Comparison of ENCODE assay signal across 8 cellular contexts in genomic region chr16:84308120-84308519, GRCh38. TPM values are rescaled to one million over a fixed set of nuclear protein-coding genes. Genes with fewer than 3 reads are reported as not detected.
DNase-seq lines count a peak whose midpoint lies in the region; ATAC-seq, FAIRE-seq and TF ChIP-seq lines count a peak whose summit lies in the region.

No MANE protein-coding gene starts in this region.

- no peak overlapping the region for H3K27ac ChIP-seq in astrocyte (ENCODE audit: low read depth, low read length)

- H3K27me3 Mint-ChIP-seq in activated CD4-positive, alpha-beta T cell treated with anti-CD3 and anti-CD28 coated beads for 36 hours, result peaks cover 9% of the 10 kb centered on the region
- peaks cover 59% of the 10 kb centered on the region for H3K27me3 Mint-ChIP-seq in astrocyte (ENCODE audit: low read depth, unreplicated experiment)

- no peak for FAIRE-seq in astrocyte (lab: Jason Lieb, UNC)

- H3K9me3 Mint-ChIP-seq in activated CD4-positive, alpha-beta T cell treated with anti-CD3 and anti-CD28 coated beads for 36 hours (ENCODE audit: low read depth), result no peaks in the 10 kb centered on the region
- H3K9me3 Mint-ChIP-seq in astrocyte (ENCODE audit: unreplicated experiment), result no peaks in the 10 kb centered on the region

- H3K9me3 ChIP-seq in astrocyte (ENCODE audit: insufficient read depth, low read depth, low read length), result no peaks in the 10 kb centered on the region

- H3K79me2 ChIP-seq in astrocyte (ENCODE audit: insufficient read depth, low read length), result no peaks in the 10 kb centered on the region

- no peak overlapping the region for H3K4me3 Mint-ChIP-seq in activated CD4-positive, alpha-beta T cell treated with anti-CD3 and anti-CD28 coated beads for 36 hours
- no peak overlapping the region for H3K4me3 Mint-ChIP-seq in astrocyte (ENCODE audit: unreplicated experiment)

- H3K4me2 ChIP-seq in astrocyte (ENCODE audit: low read length), result no peak overlapping the region

- H3K36me3 ChIP-seq in astrocyte (ENCODE audit: insufficient read depth, low read length), result no peaks in the 10 kb centered on the region

- H3K36me3 Mint-ChIP-seq in activated CD4-positive, alpha-beta T cell treated with anti-CD3 and anti-CD28 coated beads for 36 hours (ENCODE audit: low read depth), result no peaks in the 10 kb centered on the region
- no peaks in the 10 kb centered on the region for H3K36me3 Mint-ChIP-seq in astrocyte (ENCODE audit: low read depth, unreplicated experiment)

- no peak overlapping the region for H3K4me3 ChIP-seq in astrocyte (ENCODE audit: insufficient read depth, low read depth, low read length)

- no peaks in the 10 kb centered on the region for H3K4me1 ChIP-seq in astrocyte (ENCODE audit: insufficient read depth, low read length)

- H3K9ac ChIP-seq in astrocyte (ENCODE audit: low read length), result no peak overlapping the region

- DNase-seq in activated CD4-positive, alpha-beta T cell treated with anti-CD3 and anti-CD28 coated beads for 36 hours, result peak; percentile 48
- DNase-seq in activated CD4-positive, alpha-beta T cell treated with anti-CD3 and anti-CD28 coated beads for 1 hour, result no peak
- peak; percentile 32 to 40 for DNase-seq in Kasumi-1 (lab: John Stamatoyannopoulos, UW)
- no peak for DNase-seq in astrocyte (ENCODE audit: low read depth)
- peak; percentile 79 for DNase-seq in left kidney (ENCODE audit: low read depth, low spot score)

- peak; percentile 10 for TF ChIP-seq CTCF in astrocyte (IDR thresholded peaks at IDR 0.05; ENCODE audit: insufficient read depth, low read depth, low read length)

- POLR2A ChIA-PET in activated CD4-positive, alpha-beta T cell treated with anti-CD3 and anti-CD28 coated beads for 36 hours (lab: Charles Lee), result no interaction called here

- peaks cover 30% of the 10 kb centered on the region for H3K27me3 ChIP-seq in astrocyte (ENCODE audit: insufficient read depth, low read length)

- H3K27ac Mint-ChIP-seq in activated CD4-positive, alpha-beta T cell treated with anti-CD3 and anti-CD28 coated beads for 36 hours, result no peak overlapping the region
- H3K27ac Mint-ChIP-seq in astrocyte (ENCODE audit: unreplicated experiment), result no peak overlapping the region

- no peak overlapping the region for H2AFZ ChIP-seq in astrocyte (ENCODE audit: low read depth, low read length)

- CTCF ChIA-PET in activated CD4-positive, alpha-beta T cell treated with anti-CD3 and anti-CD28 coated beads for 36 hours (lab: Charles Lee), result interaction anchor here (0.6 to 1.8 kb wide), 6 partner anchors 9 to 322 kb away, joined by 3 to 9 read pairs (median 5); no protein-coding TSS in a partner anchor

- H3K4me1 Mint-ChIP-seq in activated CD4-positive, alpha-beta T cell treated with anti-CD3 and anti-CD28 coated beads for 36 hours, result no peaks in the 10 kb centered on the region
- peaks cover 5% of the 10 kb centered on the region for H3K4me1 Mint-ChIP-seq in astrocyte (ENCODE audit: low read depth, unreplicated experiment)

- H4K20me1 ChIP-seq in astrocyte (ENCODE audit: insufficient read depth, low read length), result no peaks in the 10 kb centered on the region

- intact Hi-C loops in activated CD4-positive, alpha-beta T cell treated with anti-CD3 and anti-CD28 coated beads for 36 hours (cut with DNase I, micrococcal nuclease), result loop anchor here in 1 of 2 experiments (1.0 to 2.0 kb wide), 2 partner anchors 31 to 223 kb away; no protein-coding TSS in a partner anchor

- no peak for ATAC-seq in activated CD4-positive, alpha-beta T cell treated with anti-CD3 and anti-CD28 coated beads for 36 hours
- ATAC-seq in HG02759 (IDR thresholded peaks at IDR 0.05; ENCODE audit: unreplicated experiment) (no peak), HG03045 (IDR thresholded peaks at IDR 0.05; ENCODE audit: unreplicated experiment) (no peak), GM21825 (IDR thresholded peaks at IDR 0.05; ENCODE audit: unreplicated experiment) (no peak)

RNA-seq across cellular contexts. Expression of gene WFDC1, which starts 13.4 kb away (rescaled TPM):
- not detected for total RNA-seq in activated CD4-positive, alpha-beta T cell treated with anti-CD3 and anti-CD28 coated beads for 36 hours
- 0.34 TPM in 1 of 2 replicates, not detected in the other for total RNA-seq in astrocyte

Comparison
In these comparisons a context has a peak if more than half of its experiments do, and no peak if none do; other contexts are left out.
1. DNase-seq: peak in activated CD4-positive, alpha-beta T cell treated with anti-CD3 and anti-CD28 coated beads for 36 hours (single experiment), Kasumi-1 (2 of 2) and left kidney (single experiment); none in activated CD4-positive, alpha-beta T cell treated with anti-CD3 and anti-CD28 coated beads for 1 hour (single experiment) and astrocyte (single experiment).